ENCODE assay signal across 8 cellular contexts in the genomic region with DNA sequence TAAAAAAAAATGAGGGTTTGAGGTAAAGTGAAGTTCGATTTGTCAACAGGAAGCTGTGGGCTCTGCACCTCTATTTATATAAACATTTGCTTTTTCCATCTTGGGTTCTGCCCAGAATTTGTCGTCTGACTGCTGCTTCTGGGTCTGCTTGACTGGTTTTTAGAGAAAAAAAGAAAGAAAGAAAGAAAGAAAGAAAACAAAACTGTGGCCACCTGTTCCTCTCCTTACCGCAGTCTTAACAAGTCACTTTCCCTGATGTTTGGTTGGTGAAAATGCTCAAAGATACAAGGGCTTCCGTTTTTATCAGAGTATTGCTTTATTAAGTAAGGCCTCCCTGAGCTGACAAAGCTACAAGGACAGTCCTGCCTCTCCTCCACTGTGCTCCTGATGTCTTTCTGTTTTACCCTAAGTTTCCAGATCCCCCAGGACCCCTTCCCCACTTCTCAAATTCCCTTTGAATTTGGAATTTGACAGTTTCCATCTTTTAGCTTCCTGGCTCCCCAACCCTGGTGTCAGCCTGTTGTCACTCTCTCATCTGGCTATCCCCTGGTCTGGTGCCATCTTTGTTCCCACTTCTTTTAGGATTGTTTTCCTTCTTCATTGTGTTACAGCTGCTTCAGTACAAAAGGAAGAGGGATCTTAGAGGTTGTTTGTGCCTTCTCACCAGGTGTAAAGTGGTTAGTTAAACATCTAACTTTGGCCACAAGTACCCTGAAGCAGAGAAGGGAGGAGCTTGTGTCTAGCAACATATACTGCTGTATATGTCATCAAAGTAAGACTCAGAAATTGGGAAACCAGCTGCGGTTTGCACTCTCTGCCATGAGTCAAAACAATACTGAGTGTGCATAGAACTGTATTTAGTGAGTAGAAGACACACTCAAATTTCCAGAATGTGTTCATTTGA.
A peak's percentile ranks its signal among the peaks of the same experiment; 100 is the strongest.
DNase-seq lines count a peak whose midpoint lies in the region; ATAC-seq and TF ChIP-seq lines count a peak whose summit lies in the region.

No MANE protein-coding gene starts in this region.

- H3K27ac ChIP-seq in KOPT-K1 (ENCODE audit: low read depth, low read length, poor library complexity, severe bottlenecking) = peak overlapping the region; percentile 63

- DNase-seq in GM10248 (ENCODE audit: extremely low spot score) (peak; percentile 63), AML-193 (lab: John Stamatoyannopoulos, UW) (no peak), UCSD-AML1 (lab: John Stamatoyannopoulos, UW; ENCODE audit: unreplicated experiment) (no peak), 8988T (no peak)
- peak; percentile 33 for DNase-seq in activated effector memory CD4-positive, alpha-beta T cell treated with Interleukin-2 at 50 U/mL for 16 hours
- peak; percentile 31 to 46 (median 31) for DNase-seq in stimulated activated CD4-positive, alpha-beta T cell treated with anti-CD3 and anti-CD28 coated beads, TNF-alpha, amount 100 ng/mL, for 48 hours (ENCODE audit: low read depth in 3 of 3)

- TF ChIP-seq CTCF in GM10248 (IDR thresholded peaks at IDR 0.05; ENCODE audit: control extremely low read depth, extremely low read depth, low read depth, missing control alignments) = no peak

- H3K9me3 ChIP-seq in KOPT-K1 (ENCODE audit: insufficient read depth, low read length, poor library complexity, severe bottlenecking) = no peaks in the 10 kb centered on the region

- CTCF ChIA-PET in GM10248 (lab: Yijun Ruan, JAX) = interaction anchor here (1.3 to 1.7 kb wide), 7 partner anchors 13 to 37 kb away, joined by 3 to 16 read pairs (median 5); a partner anchor contains a TSS

- peak; percentile 59 for ATAC-seq in GM21576 (IDR thresholded peaks at IDR 0.05; ENCODE audit: unreplicated experiment)

- no peaks in the 10 kb centered on the region for H3K36me3 ChIP-seq in KOPT-K1 (ENCODE audit: insufficient read depth, low read length)

- POLR2A ChIA-PET in GM10248 (lab: Yijun Ruan, JAX) = interaction anchor here (0.9 to 1.6 kb wide), 4 partner anchors 15 to 35 kb away, joined by 3 to 11 read pairs (median 4); a partner anchor contains a TSS

Comparison
In these comparisons a context has a peak if more than half of its experiments do, and no peak if none do; other contexts are left out.
1. DNase-seq: peak in GM10248 (single experiment), activated effector memory CD4-positive, alpha-beta T cell treated with Interleukin-2 at 50 U/mL for 16 hours (single experiment) and stimulated activated CD4-positive, alpha-beta T cell treated with anti-CD3 and anti-CD28 coated beads, TNF-alpha, amount 100 ng/mL, for 48 hours (3 of 3); none in AML-193 (0 of 2), UCSD-AML1 (single experiment) and 8988T (single experiment).